20 cellular contexts compared by ENCODE assay signal in genomic region chr4:70931359-70931758, GRCh38.
"Had no signal": no experiment of that assay in that cellular context is flagged by ENCODE, and none has a peak within 500 bp of the region (broad histone marks: within the 10 kb centered on the region; RNA-seq: fewer than 3 reads in every experiment).

No MANE protein-coding gene starts in this region.

- H3K4me3 Mint-ChIP-seq: activated CD8-positive, alpha-beta T cell treated with anti-CD3 and anti-CD28 coated beads, Interleukin-2, amount 10 ng/mL, durations not matched to agents 7 days and 5 days; activated naive CD4-positive, alpha-beta T cell treated with anti-CD3 and anti-CD28 coated beads, Interleukin-2, amount 50 U/mL, for 24 hours; endodermal cell had no signal

- H3K27me3 ChIP-seq: adrenal gland, dorsolateral prefrontal cortex, gastroesophageal sphincter, right atrium auricular region, tibial nerve, uterus had no signal

- H3K9me3 Mint-ChIP-seq: activated naive CD4-positive, alpha-beta T cell treated with anti-CD3 and anti-CD28 coated beads, Interleukin-2, amount 50 U/mL, for 24 hours; endodermal cell had no signal

- H3K27me3 Mint-ChIP-seq: activated naive CD4-positive, alpha-beta T cell treated with anti-CD3 and anti-CD28 coated beads, Interleukin-2, amount 50 U/mL, for 24 hours; naive B cell had no signal

- ATAC-seq: activated CD8-positive, alpha-beta T cell treated with anti-CD3 and anti-CD28 coated beads, Interleukin-2, amount 10 ng/mL, durations not matched to agents 7 days and 5 days; gastroesophageal sphincter; left colon had no signal

- H3K27ac Mint-ChIP-seq: activated CD8-positive, alpha-beta T cell treated with anti-CD3 and anti-CD28 coated beads, Interleukin-2, amount 10 ng/mL, durations not matched to agents 7 days and 5 days; activated naive CD4-positive, alpha-beta T cell treated with anti-CD3 and anti-CD28 coated beads, Interleukin-2, amount 50 U/mL, for 24 hours; endodermal cell had no signal

- H3K36me3 ChIP-seq: adrenal gland, gastroesophageal sphincter, right atrium auricular region, uterus had no signal

- H3K36me3 Mint-ChIP-seq: naive B cell had no signal

- H3K27ac ChIP-seq: adrenal gland, dorsolateral prefrontal cortex, gastroesophageal sphincter, right atrium auricular region, skin epidermis, tibial nerve had no signal

- H3K4me1 ChIP-seq: right atrium auricular region, uterus had no signal

- H3K4me3 ChIP-seq: adrenal gland, dorsolateral prefrontal cortex, gastroesophageal sphincter, lung, right atrium auricular region, skin epidermis, tibial nerve, uterus had no signal

- H3K9me3 ChIP-seq: adrenal gland, gastroesophageal sphincter, right atrium auricular region, uterus had no signal

- DNase-seq: activated CD4-positive, alpha-beta T cell treated with anti-CD3 and anti-CD28 coated beads for 48 hours; activated CD8-positive, alpha-beta memory T cell treated with anti-CD3 and anti-CD28 coated beads, Interleukin-2, amount 50 U/mL, for 4 hours; activated CD8-positive, alpha-beta T cell treated with anti-CD3 and anti-CD28 coated beads, Interleukin-2, amount 10 ng/mL, durations not matched to agents 7 days and 5 days; activated effector memory CD4-positive, alpha-beta T cell treated with anti-CD3 and anti-CD28 coated beads, Interleukin-2, amount 50 U/mL, for 16 hours; activated T-cell treated with anti-CD3 and anti-CD28 coated beads, Interleukin-2, amount 50 U/mL, for 48 hours; adrenal gland; dorsolateral prefrontal cortex; endodermal cell; left colon; naive B cell; stimulated activated CD4-positive, alpha-beta T cell treated with anti-CD3 and anti-CD28 coated beads, Interleukin-15, amount 100 ng/mL, for 24 hours; stimulated activated CD4-positive, alpha-beta T cell treated with anti-CD3 and anti-CD28 coated beads, Interleukin-4, amount 100 ng/mL, for 1 hour; stimulated activated naive CD4-positive, alpha-beta T cell; uterus had no signal
